In the genomic region with DNA sequence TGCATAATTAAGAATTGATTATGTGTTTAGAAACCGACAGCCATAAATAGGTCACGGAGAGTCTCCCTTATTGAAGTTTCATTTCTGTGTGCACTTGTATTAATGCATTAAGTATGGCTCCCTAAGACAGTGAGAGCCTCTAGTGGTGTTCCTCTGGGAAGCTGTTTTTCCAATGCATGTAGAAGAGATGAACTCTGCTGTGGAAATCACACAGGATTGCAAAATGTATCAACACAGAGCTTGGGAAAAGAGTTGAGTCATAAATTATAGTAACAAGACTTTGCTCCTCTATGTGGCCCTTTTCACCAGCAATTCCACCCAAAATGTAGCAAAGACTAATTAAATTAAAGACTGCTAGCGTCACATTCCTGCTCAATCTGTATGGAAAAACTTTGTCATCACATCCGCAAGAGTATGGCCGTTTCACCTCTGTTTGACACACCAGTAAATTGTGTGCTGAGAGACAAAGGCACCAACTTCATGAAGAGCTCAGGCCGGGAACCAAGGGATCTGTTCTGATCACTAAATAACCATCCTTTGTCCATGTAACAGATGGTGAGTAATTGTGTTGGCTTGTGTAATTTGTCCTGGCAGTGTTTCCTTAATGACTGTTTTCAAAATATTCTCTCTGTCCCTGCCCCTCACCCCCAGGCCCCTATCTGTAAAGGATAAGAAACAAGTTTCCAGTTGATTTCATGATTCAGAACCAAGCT, we compare ENCODE assay signal across 15 cellular contexts.
DNase-seq lines count a peak whose midpoint lies in the region; ATAC-seq, FAIRE-seq and TF ChIP-seq lines count a peak whose summit lies in the region.
"Had no signal": no experiment of that assay in that cellular context is flagged by ENCODE, and none has a peak within 500 bp of the region (broad histone marks: within the 10 kb centered on the region; RNA-seq: fewer than 3 reads in every experiment).

No MANE protein-coding gene starts in this region.

- dilution Hi-C loops in endothelial cell of umbilical vein (cut with MboI; ENCODE audit: extremely low pct_ligation_motif_present, low sequenced_read_pairs): no loop called here

- no peaks in the 10 kb centered on the region for H3K79me2 ChIP-seq in endothelial cell of umbilical vein (ENCODE audit: control insufficient read depth, insufficient read depth, low read length)

- no peak for TF ChIP-seq POLR2A in endothelial cell of umbilical vein (IDR thresholded peaks at IDR 0.05; ENCODE audit: low read depth, low read length)

- no peak overlapping the region for H3K9ac ChIP-seq in endothelial cell of umbilical vein (replicated peaks; ENCODE audit: extremely low read depth, insufficient read depth, low read length)

- no peaks in the 10 kb centered on the region for H3K27me3 Mint-ChIP-seq in nephron (ENCODE audit: low read depth)

- H3K4me3 Mint-ChIP-seq in nephron: no peak overlapping the region

- no peaks in the 10 kb centered on the region for H3K36me3 Mint-ChIP-seq in nephron (ENCODE audit: low read depth)

- FAIRE-seq in endothelial cell of umbilical vein (lab: Jason Lieb, UNC): no peak
- FAIRE-seq in D721Med (lab: Jason Lieb, UNC): no peak
- FAIRE-seq: endometrium had no signal

- H3K4me1 Mint-ChIP-seq in nephron: peaks cover 23% of the 10 kb centered on the region

- H3K9me3 ChIP-seq in endothelial cell of umbilical vein (replicated peaks; ENCODE audit: control insufficient read depth, insufficient read depth, low read length): no peaks in the 10 kb centered on the region

- no peak overlapping the region for H3K4me3 ChIP-seq in endothelial cell of umbilical vein (replicated peaks in 1 of 3; ENCODE audit: insufficient read depth in 1 of 3, low read depth in 1 of 3, low read length in 3 of 3)

- H3K4me1 ChIP-seq in endothelial cell of umbilical vein (ENCODE audit: control insufficient read depth, extremely low read depth, insufficient read depth, low read length): no peaks in the 10 kb centered on the region

- no peak for TF ChIP-seq CTCF in endothelial cell of umbilical vein (IDR thresholded peaks at IDR 0.05; ENCODE audit: extremely low read depth in 1 of 2, insufficient read depth in 1 of 2, low read depth in 1 of 2, low read length in 2 of 2)
- no peak for TF ChIP-seq CTCF in nephron (IDR thresholded peaks at IDR 0.05; ENCODE audit: unreplicated experiment in 3 of 3)
- TF ChIP-seq CTCF in D721Med (IDR thresholded peaks at IDR 0.05; ENCODE audit: insufficient read depth, missing control alignments): no peak

- peak overlapping the region; percentile 81 to 95 (median 85) for H3K27ac Mint-ChIP-seq in nephron

- CTCF ChIA-PET in endothelial cell of umbilical vein (lab: Charles Lee): no interaction called here

- POLR2A ChIA-PET in endothelial cell of umbilical vein (lab: Charles Lee): no interaction called here

- intact Hi-C loops in endothelial cell of umbilical vein (cut with micrococcal nuclease): no loop called here

- H3K27ac ChIP-seq in endothelial cell of umbilical vein (ENCODE audit: insufficient read depth, low read depth, low read length): no peak overlapping the region

- no TSS peak for BruUV-seq in endothelial cell of umbilical vein (replicated peaks; lab: Mats Ljungman, UMichigan)

- no peak overlapping the region for H2AFZ ChIP-seq in endothelial cell of umbilical vein (ENCODE audit: low read depth, low read length)

- H3K9me1 ChIP-seq in endothelial cell of umbilical vein (replicated peaks; ENCODE audit: control insufficient read depth, extremely low read depth, insufficient read depth, low read length): no peaks in the 10 kb centered on the region

- no peaks in the 10 kb centered on the region for H3K9me3 Mint-ChIP-seq in nephron

- no peak overlapping the region for H3K4me2 ChIP-seq in endothelial cell of umbilical vein (ENCODE audit: insufficient read depth, low read length)

- ATAC-seq in HG02678 (IDR thresholded peaks at IDR 0.05; ENCODE audit: unreplicated experiment): no peak

- DNase-seq in AG20443 (ENCODE audit: low spot score) (peak; percentile 67), NCI-H2081 treated with DMSO at 0.1 percent for 48 hours (lab: John Stamatoyannopoulos, UW) (peak; percentile 90), endothelial cell of umbilical vein (ENCODE audit: low read depth, low spot score) (peak; percentile 22), D721Med (ENCODE audit: insufficient read length, low spot score) (no peak), GF-D8 (lab: John Stamatoyannopoulos, UW) (no peak), NCI-H446 treated with DMSO at 0.1 percent for 48 hours (lab: John Stamatoyannopoulos, UW) (no peak)
- DNase-seq: activated CD4-positive, alpha-beta T cell treated with anti-CD3 and anti-CD28 coated beads for 48 hours; activated naive CD4-positive, alpha-beta T cell treated with anti-CD3 and anti-CD28 coated beads, Interleukin-2, amount 50 U/mL, for 16 hours; NCI-H774; occipital lobe; stimulated activated CD4-positive, alpha-beta T cell treated with anti-CD3 and anti-CD28 coated beads, Interleukin-2, amount 100 ng/mL, for 48 hours; SW 1271 had no signal

- peaks cover 6 to 10% of the 10 kb centered on the region in 2 experiments for H3K27me3 ChIP-seq in endothelial cell of umbilical vein (ENCODE audit: control insufficient read depth in 2 of 2, insufficient read depth in 2 of 2, low read length in 2 of 2)

- H4K20me1 ChIP-seq in endothelial cell of umbilical vein (replicated peaks; ENCODE audit: control insufficient read depth, extremely low read depth, insufficient read depth, low read length): no peaks in the 10 kb centered on the region

- H3K36me3 ChIP-seq in endothelial cell of umbilical vein (ENCODE audit: control insufficient read depth in 2 of 2, extremely low read depth in 1 of 2, insufficient read depth in 2 of 2, low read length in 2 of 2): no peaks in the 10 kb centered on the region

TF ChIP-seq in endothelial cell of umbilical vein, 7 proteins besides CTCF, POLR2A, EP300 and RAD21:
- TF ChIP-seq FOS (IDR thresholded peaks at IDR 0.05; ENCODE audit: borderline replicate concordance, insufficient read depth, low read length) (no peak), EZH2 (IDR thresholded peaks at IDR 0.05; ENCODE audit: borderline replicate concordance, low read depth, low read length, severe bottlenecking) (no peak), JUN (IDR thresholded peaks at IDR 0.05; ENCODE audit: borderline replicate concordance, insufficient read depth, insufficient read length, low read depth) (no peak), MAX (IDR thresholded peaks at IDR 0.05; ENCODE audit: insufficient read depth, insufficient read length) (no peak), POLR2AphosphoS5 (IDR thresholded peaks at IDR 0.05; ENCODE audit: insufficient read depth, low read depth, low read length) (no peak), GATA2 (IDR thresholded peaks at IDR 0.05; ENCODE audit: insufficient read depth, insufficient read length, low read depth, low read length) (no peak), MYC (IDR thresholded peaks at IDR 0.05; ENCODE audit: low read depth, low read length) (no peak)

Comparison
In these comparisons a context has a peak if more than half of its experiments do, and no peak if none do; other contexts are left out.
1. DNase-seq: peak in AG20443 (single experiment), NCI-H2081 treated with DMSO at 0.1 percent for 48 hours (single experiment) and endothelial cell of umbilical vein (single experiment); none in D721Med (single experiment), GF-D8 (single experiment) and NCI-H446 treated with DMSO at 0.1 percent for 48 hours (single experiment).